Comparison of ENCODE assay signal across 11 cellular contexts in genomic region chr1:110336300-110337039, GRCh38. TPM values are rescaled to one million over a fixed set of nuclear protein-coding genes. Genes with fewer than 3 reads are reported as not detected.
DNase-seq lines count a peak whose midpoint lies in the region; ATAC-seq, FAIRE-seq and TF ChIP-seq lines count a peak whose summit lies in the region.
"Had no signal": no experiment of that assay in that cellular context is flagged by ENCODE, and none has a peak within 500 bp of the region (broad histone marks: within the 10 kb centered on the region; RNA-seq: fewer than 3 reads in every experiment).

No MANE protein-coding gene starts in this region.

- peak overlapping the region; percentile 61 for H3K4me3 Mint-ChIP-seq in activated T-cell treated with anti-CD3 and anti-CD28 coated beads, Interleukin-2, amount 50 U/mL, for 24 hours
- H3K4me3 Mint-ChIP-seq in CD14-positive monocyte, result no peak overlapping the region

- H3K27ac ChIP-seq in small intestine (ENCODE audit: low read depth in 1 of 2, low read length in 1 of 2) (peak overlapping the region; percentile 61 to 64), tibial artery (peak overlapping the region in 1 of 2 donors; percentile 92)

- H3K27me3 Mint-ChIP-seq in activated T-cell treated with anti-CD3 and anti-CD28 coated beads, Interleukin-2, amount 50 U/mL, for 24 hours, result no peaks in the 10 kb centered on the region
- H3K27me3 Mint-ChIP-seq in CD14-positive monocyte (ENCODE audit: low read depth in 3 of 3), result peaks cover 0 to 1% (median 0%) of the 10 kb centered on the region in 3 donors

- H3K36me3 ChIP-seq in small intestine (ENCODE audit: control insufficient read depth in 2 of 2, insufficient read depth in 2 of 2, low read length in 2 of 2), result no peaks in the 10 kb centered on the region
- peaks cover 7 to 9% (median 8%) of the 10 kb centered on the region in 3 donors for H3K36me3 ChIP-seq in tibial artery

- H3K9me3 ChIP-seq in small intestine (ENCODE audit: control insufficient read depth, low read depth) (no peaks in the 10 kb centered on the region), tibial artery (no peaks in the 10 kb centered on the region)

- no peak for FAIRE-seq in small intestine (lab: Jason Lieb, UNC)

- TF ChIP-seq CTCF in CD14-positive monocyte (IDR thresholded peaks at IDR 0.05), result no peak
- TF ChIP-seq CTCF in tibial artery (IDR thresholded peaks at IDR 0.05), result no peak

- no peak for DNase-seq in activated T-cell treated with anti-CD3 and anti-CD28 coated beads, Interleukin-2, amount 50 U/mL, for 24 hours
- DNase-seq in activated T-cell treated with anti-CD3 and anti-CD28 coated beads for 4 hours (no peak), NCI-H1105 treated with DMSO at 0.1 percent for 48 hours (lab: John Stamatoyannopoulos, UW) (peak; percentile 18), astrocyte of the hippocampus (ENCODE audit: low read depth, low spot score) (peak; percentile 66), small intestine (peak; percentile 62), CD14-positive monocyte (ENCODE audit: low spot score) (no peak), tibial artery (no peak)
- DNase-seq: DMS153; IMR-90; stimulated activated CD4-positive, alpha-beta T cell treated with anti-CD3 and anti-CD28 coated beads, Interleukin-15, amount 100 ng/mL, for 24 hours had no signal

- H3K27me3 ChIP-seq in small intestine (ENCODE audit: control insufficient read depth in 2 of 2, insufficient read depth in 2 of 2, low read length in 2 of 2) (no peaks in the 10 kb centered on the region), tibial artery (no peaks in the 10 kb centered on the region)

- 0 to 54% (median 34%) methylated on average over 1 of the region's 1 CpG for WGBS in small intestine, 3 donors

- peaks cover 35% of the 10 kb centered on the region for H3K4me1 Mint-ChIP-seq in activated T-cell treated with anti-CD3 and anti-CD28 coated beads, Interleukin-2, amount 50 U/mL, for 24 hours (ENCODE audit: low read depth)
- H3K4me1 Mint-ChIP-seq in CD14-positive monocyte, result peaks cover 29% of the 10 kb centered on the region

- H3K36me3 Mint-ChIP-seq in activated T-cell treated with anti-CD3 and anti-CD28 coated beads, Interleukin-2, amount 50 U/mL, for 24 hours (ENCODE audit: low read depth), result peaks cover 9% of the 10 kb centered on the region
- H3K36me3 Mint-ChIP-seq in CD14-positive monocyte, result peaks cover 9 to 14% of the 10 kb centered on the region in 2 donors

- peak overlapping the region; percentile 76 for H3K27ac Mint-ChIP-seq in activated T-cell treated with anti-CD3 and anti-CD28 coated beads, Interleukin-2, amount 50 U/mL, for 24 hours
- H3K27ac Mint-ChIP-seq in CD14-positive monocyte, result peak overlapping the region in 1 of 7 donors; percentile 74

- no peak for ATAC-seq in GM18907 (IDR thresholded peaks at IDR 0.05; ENCODE audit: unreplicated experiment)

- intact Hi-C loops in CD14-positive monocyte (cut with micrococcal nuclease), result loop anchor here in 1 of 2 donors (5.0 kb wide), 1 partner anchor 71 kb away; the partner anchor contains the start of gene LAMTOR5
- intact Hi-C loops in tibial artery (cut with DNase I; ENCODE audit: low total_unique reads), result loop anchor here (5.0 kb wide), 1 partner anchor 56 kb away; the partner anchor contains the start of gene SLC16A4

- H3K9me3 Mint-ChIP-seq in activated T-cell treated with anti-CD3 and anti-CD28 coated beads, Interleukin-2, amount 50 U/mL, for 24 hours, result no peaks in the 10 kb centered on the region
- peaks cover 0 to 3% (median 0%) of the 10 kb centered on the region in 7 donors for H3K9me3 Mint-ChIP-seq in CD14-positive monocyte

- H3K4me1 ChIP-seq in small intestine (ENCODE audit: control insufficient read depth in 2 of 2, insufficient read depth in 1 of 2, low read depth in 1 of 2, low read length in 1 of 2) (peaks cover 11 to 12% of the 10 kb centered on the region in 2 donors), tibial artery (peaks cover 0 to 25% (median 20%) of the 10 kb centered on the region in 4 donors)

- H3K4me3 ChIP-seq in small intestine (ENCODE audit: low read depth in 1 of 2, low read length in 2 of 2), result peak overlapping the region in 1 of 2 donors; percentile 17
- no peak overlapping the region for H3K4me3 ChIP-seq in tibial artery

RNA-seq across cellular contexts. Expression of gene RBM15, which starts 2.7 kb away (rescaled TPM):
- polyA plus RNA-seq in small intestine (1 to 10 TPM; 1.6 to 5.3 (median 2.2) TPM), CD14-positive monocyte (1 to 10 TPM; 6.7 to 7.5 TPM)

RNA-seq across cellular contexts. Expression of gene SLC16A4, which starts 54.4 kb away (rescaled TPM):
- 1 to 10 TPM; 5.4 to 7.8 (median 6.0) TPM for polyA plus RNA-seq in small intestine
- polyA plus RNA-seq in CD14-positive monocyte, result under 1 TPM; 0.25 to 0.26 TPM

Comparison
In these comparisons a context has a peak if more than half of its experiments do, and no peak if none do; other contexts are left out.
1. DNase-seq: peak in NCI-H1105 treated with DMSO at 0.1 percent for 48 hours (single experiment), astrocyte of the hippocampus (single experiment) and small intestine (single experiment); none in activated T-cell treated with anti-CD3 and anti-CD28 coated beads, Interleukin-2, amount 50 U/mL, for 24 hours (single experiment), activated T-cell treated with anti-CD3 and anti-CD28 coated beads for 4 hours (single experiment), CD14-positive monocyte (single experiment) and tibial artery (0 of 2).
2. RNA of gene SLC16A4, which starts 54.4 kb away (polyA plus RNA-seq): 5.4 to 7.8 TPM in small intestine; 0.25 to 0.26 TPM in CD14-positive monocyte; every median in the first group is over 4 times any median in the second.